22 cellular contexts compared by ENCODE assay signal in genomic region chr13:112052213-112052612, GRCh38. TPM values are rescaled to one million over a fixed set of nuclear protein-coding genes. Genes with fewer than 3 reads are reported as not detected.
A peak's percentile ranks its signal among the peaks of the same experiment; 100 is the strongest.
DNase-seq lines count a peak whose midpoint lies in the region; ATAC-seq and TF ChIP-seq lines count a peak whose summit lies in the region.
"Had no signal": no experiment of that assay in that cellular context is flagged by ENCODE, and none has a peak within 500 bp of the region (broad histone marks: within the 10 kb centered on the region; RNA-seq: fewer than 3 reads in every experiment).

No MANE protein-coding gene starts in this region.

- peaks cover 0 to 21% (median 4%) of the 10 kb centered on the region in 8 donors for H3K9me3 ChIP-seq in spleen
- H3K9me3 ChIP-seq: A549, BE2C had no signal

- no peaks in the 10 kb centered on the region for H3K9me3 Mint-ChIP-seq in activated CD4-positive, alpha-beta memory T cell treated with anti-CD3 and anti-CD28 coated beads, Interleukin-2, amount 10 ng/mL, durations not matched to agents 7 days and 5 days
- no peaks in the 10 kb centered on the region for H3K9me3 Mint-ChIP-seq in activated CD4-positive, alpha-beta memory T cell treated with anti-CD3 and anti-CD28 coated beads for 36 hours

- peaks cover 41% of the 10 kb centered on the region for H3K27me3 Mint-ChIP-seq in activated CD4-positive, alpha-beta memory T cell treated with anti-CD3 and anti-CD28 coated beads, Interleukin-2, amount 10 ng/mL, durations not matched to agents 7 days and 5 days
- H3K27me3 Mint-ChIP-seq in activated CD4-positive, alpha-beta memory T cell treated with anti-CD3 and anti-CD28 coated beads for 36 hours = peaks cover 53% of the 10 kb centered on the region

- TF ChIP-seq CTCF in spleen (IDR thresholded peaks at IDR 0.05 in 8 of 11, conservative IDR thresholded peaks at IDR 0.05 in 3 of 11) = no peak

- peak; percentile 4 for DNase-seq in activated CD4-positive, alpha-beta memory T cell treated with anti-CD3 and anti-CD28 coated beads, Interleukin-2, amount 10 ng/mL, durations not matched to agents 7 days and 5 days
- no peak for DNase-seq in activated CD4-positive, alpha-beta memory T cell treated with anti-CD3 and anti-CD28 coated beads for 36 hours
- DNase-seq in islet precursor cell = peak; percentile 22
- DNase-seq in spleen = peak; percentile 49
- no peak for DNase-seq in H7
- DNase-seq: 8988T; ACHN; AML-193; BE2C; CD4-positive, alpha-beta T cell; CD8-positive, alpha-beta memory T cell; DMS 273 treated with DMSO at 0.1 percent for 48 hours; DMS79; EL; GDM1; GOT3; HCEC 1CT had no signal

- no peak overlapping the region for H3K4me3 ChIP-seq in spleen
- H3K4me3 ChIP-seq in H7 (ENCODE audit: insufficient read depth, low read depth, low read length) = no peak overlapping the region
- H3K4me3 ChIP-seq: A549; BLaER1 treated with 17β-estradiol and CSF1 and Interleukin-3, amounts not matched to agents 10 nM and 100 nM; GM12878 had no signal

- no peak overlapping the region for H3K27ac ChIP-seq in spleen
- H3K27ac ChIP-seq: A549; BLaER1 treated with 17β-estradiol and CSF1 and Interleukin-3, amounts not matched to agents 10 nM and 100 nM had no signal

- CTCF ChIA-PET in activated CD4-positive, alpha-beta memory T cell treated with anti-CD3 and anti-CD28 coated beads, Interleukin-2, amount 10 ng/mL, durations not matched to agents 7 days and 5 days (lab: Charles Lee) = no interaction called here
- CTCF ChIA-PET in activated CD4-positive, alpha-beta memory T cell treated with anti-CD3 and anti-CD28 coated beads for 36 hours (lab: Charles Lee) = no interaction called here

- no peak overlapping the region for H3K27ac Mint-ChIP-seq in activated CD4-positive, alpha-beta memory T cell treated with anti-CD3 and anti-CD28 coated beads, Interleukin-2, amount 10 ng/mL, durations not matched to agents 7 days and 5 days
- no peak overlapping the region for H3K27ac Mint-ChIP-seq in activated CD4-positive, alpha-beta memory T cell treated with anti-CD3 and anti-CD28 coated beads for 36 hours
- H3K27ac Mint-ChIP-seq: CD14-positive monocyte; CD4-positive, alpha-beta T cell had no signal

- intact Hi-C loops in activated CD4-positive, alpha-beta memory T cell treated with anti-CD3 and anti-CD28 coated beads for 36 hours (cut with micrococcal nuclease) = no loop called here
- intact Hi-C loops in spleen (cut with DNase I; ENCODE audit: low total_unique reads) = no loop called here

- POLR2A ChIA-PET in activated CD4-positive, alpha-beta memory T cell treated with anti-CD3 and anti-CD28 coated beads, Interleukin-2, amount 10 ng/mL, durations not matched to agents 7 days and 5 days (lab: Charles Lee) = no interaction called here
- POLR2A ChIA-PET in activated CD4-positive, alpha-beta memory T cell treated with anti-CD3 and anti-CD28 coated beads for 36 hours (lab: Charles Lee) = no interaction called here

- no peak overlapping the region for H3K4me3 Mint-ChIP-seq in activated CD4-positive, alpha-beta memory T cell treated with anti-CD3 and anti-CD28 coated beads, Interleukin-2, amount 10 ng/mL, durations not matched to agents 7 days and 5 days
- no peak overlapping the region for H3K4me3 Mint-ChIP-seq in activated CD4-positive, alpha-beta memory T cell treated with anti-CD3 and anti-CD28 coated beads for 36 hours
- H3K4me3 Mint-ChIP-seq: CD4-positive, alpha-beta T cell; CD8-positive, alpha-beta memory T cell had no signal

- no peak for TF ChIP-seq POLR2A in spleen (IDR thresholded peaks at IDR 0.05)

- H3K4me1 ChIP-seq in spleen = peaks cover 0 to 37% (median 10%) of the 10 kb centered on the region in 6 donors
- H3K4me1 ChIP-seq: A549, BE2C had no signal

- no peaks in the 10 kb centered on the region for H3K4me1 Mint-ChIP-seq in activated CD4-positive, alpha-beta memory T cell treated with anti-CD3 and anti-CD28 coated beads, Interleukin-2, amount 10 ng/mL, durations not matched to agents 7 days and 5 days
- peaks cover 3% of the 10 kb centered on the region for H3K4me1 Mint-ChIP-seq in activated CD4-positive, alpha-beta memory T cell treated with anti-CD3 and anti-CD28 coated beads for 36 hours (ENCODE audit: low read depth)
- H3K4me1 Mint-ChIP-seq: CD14-positive monocyte had no signal

- 34 to 45% (median 38%) methylated on average over 13 of the region's 13 CpGs for WGBS in spleen, 5 donors

- H3K36me3 ChIP-seq in spleen (no peaks in the 10 kb centered on the region), H7 (replicated peaks; ENCODE audit: control insufficient read depth, insufficient read depth, low read length) (no peaks in the 10 kb centered on the region)
- H3K36me3 ChIP-seq: BE2C; BLaER1 treated with 17β-estradiol and CSF1 and Interleukin-3, amounts not matched to agents 10 nM and 100 nM had no signal

- peaks cover 17 to 100% (median 56%) of the 10 kb centered on the region in 7 donors for H3K27me3 ChIP-seq in spleen (replicated peaks in 1 of 7)
- peaks cover 68% of the 10 kb centered on the region for H3K27me3 ChIP-seq in H7 (ENCODE audit: control insufficient read depth, insufficient read depth, low read length)

- ATAC-seq in GM19463 (IDR thresholded peaks at IDR 0.05; ENCODE audit: unreplicated experiment) = no peak
- ATAC-seq: A549, GM12878 had no signal

- H3K36me3 Mint-ChIP-seq in activated CD4-positive, alpha-beta memory T cell treated with anti-CD3 and anti-CD28 coated beads, Interleukin-2, amount 10 ng/mL, durations not matched to agents 7 days and 5 days (ENCODE audit: low read depth) = peaks cover 7% of the 10 kb centered on the region
- peaks cover 3% of the 10 kb centered on the region for H3K36me3 Mint-ChIP-seq in activated CD4-positive, alpha-beta memory T cell treated with anti-CD3 and anti-CD28 coated beads for 36 hours
- H3K36me3 Mint-ChIP-seq: CD14-positive monocyte had no signal

RNA-seq across cellular contexts. Expression of gene SOX1, which starts 14.7 kb away (rescaled TPM):
- not detected for total RNA-seq in activated CD4-positive, alpha-beta memory T cell treated with anti-CD3 and anti-CD28 coated beads, Interleukin-2, amount 10 ng/mL, durations not matched to agents 7 days and 5 days
- not detected for total RNA-seq in activated CD4-positive, alpha-beta memory T cell treated with anti-CD3 and anti-CD28 coated beads for 36 hours
- total RNA-seq in spleen = not detected
- polyA plus RNA-seq in spleen = not detected
- total RNA-seq in H7 (2014; rRNA removed; shearing (Covaris generic)) = 0.15 TPM in 1 of 2 replicates, not detected in the other
- total RNA-seq: CD4-positive, alpha-beta T cell; CD8-positive, alpha-beta memory T cell; GM12878 had no signal
- polyA plus RNA-seq: A549; CD14-positive monocyte; CD8-positive, alpha-beta memory T cell; GM12878 had no signal

Comparison
In these comparisons a context has a peak if more than half of its experiments do, and no peak if none do; other contexts are left out.
1. DNase-seq: peak in activated CD4-positive, alpha-beta memory T cell treated with anti-CD3 and anti-CD28 coated beads, Interleukin-2, amount 10 ng/mL, durations not matched to agents 7 days and 5 days (single experiment), islet precursor cell (single experiment) and spleen (single experiment); none in activated CD4-positive, alpha-beta memory T cell treated with anti-CD3 and anti-CD28 coated beads for 36 hours (single experiment) and H7 (single experiment).